14 cellular contexts compared by ENCODE assay signal in the genomic region with DNA sequence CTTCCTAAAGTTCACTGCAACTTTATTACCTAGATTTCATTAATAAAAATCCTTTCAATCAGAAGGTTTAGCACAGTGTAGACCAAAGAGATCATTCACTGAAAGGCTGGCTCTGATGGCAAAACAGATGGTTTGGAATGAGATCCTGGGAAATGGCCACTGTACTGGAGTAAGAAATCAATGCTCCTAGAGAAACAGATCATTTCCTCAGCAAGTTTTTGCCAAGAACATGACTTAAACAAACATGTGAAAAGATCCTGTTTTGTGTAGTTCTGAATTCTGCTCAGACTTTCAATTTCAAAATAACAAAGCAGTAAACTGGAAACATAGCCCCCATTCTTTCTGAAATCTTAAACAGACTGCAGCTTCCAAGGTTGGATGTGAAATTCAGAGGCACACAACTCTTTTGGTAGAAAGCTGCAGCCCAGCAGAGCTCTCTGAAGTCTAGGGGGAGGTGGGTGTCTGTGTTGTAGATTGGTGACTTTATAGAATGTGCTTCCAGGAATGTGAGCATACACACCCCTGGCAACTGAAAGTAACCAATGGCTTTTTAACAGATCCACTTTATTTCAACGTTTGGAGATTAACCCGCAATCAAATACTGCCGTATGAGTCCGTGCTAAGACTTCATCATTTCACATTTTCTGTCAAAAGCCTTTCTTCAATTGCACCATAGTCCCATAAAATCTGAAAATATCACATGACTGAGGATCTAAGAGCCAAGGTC.
A peak's percentile ranks its signal among the peaks of the same experiment; 100 is the strongest.
DNase-seq lines count a peak whose midpoint lies in the region; ATAC-seq and TF ChIP-seq lines count a peak whose summit lies in the region.
"Had no signal": no experiment of that assay in that cellular context is flagged by ENCODE, and none has a peak within 500 bp of the region (broad histone marks: within the 10 kb centered on the region; RNA-seq: fewer than 3 reads in every experiment).

No MANE protein-coding gene starts in this region.

- H3K4me1 ChIP-seq in mesodermal cell (ENCODE audit: control insufficient read depth, insufficient read depth, low read length, poor library complexity, severe bottlenecking), result peaks cover 32% of the 10 kb centered on the region

- H3K27me3 ChIP-seq in AG04450 (ENCODE audit: control insufficient read depth, insufficient read depth, low read length) (no peaks in the 10 kb centered on the region), H7 (ENCODE audit: control insufficient read depth, insufficient read depth, low read length) (no peaks in the 10 kb centered on the region)

- DNase-seq in AG04450 (ENCODE audit: low read depth, low spot score), result no peak
- peak; percentile 48 for DNase-seq in HCEC 1CT
- DNase-seq in cardiac fibroblast (ENCODE audit: low read depth in 2 of 2), result peak; percentile 52 to 54
- no peak for DNase-seq in H7
- no peak for DNase-seq in germinal center (ENCODE audit: low spot score)
- no peak for DNase-seq in RPMI8226
- DNase-seq: activated CD4-positive, CD25-positive, alpha-beta regulatory T cell; C1 segment of cervical spinal cord; mammary epithelial cell; NCI-H82; stimulated activated naive CD4-positive, alpha-beta T cell had no signal

- peak overlapping the region; percentile 22 for H3K27ac ChIP-seq in AG04450 (ENCODE audit: low read depth, low read length)
- peak overlapping the region; percentile 79 for H3K27ac ChIP-seq in mesodermal cell (ENCODE audit: low read depth, low read length, severe bottlenecking)

- WGBS in mesodermal cell (ENCODE audit: insufficient coverage in 2 of 2), 2 experiments, result 81 to 86% methylated on average over 4 of the region's 4 CpGs

- TF ChIP-seq CTCF in AG04450 (IDR thresholded peaks at IDR 0.05; ENCODE audit: low read depth, low read length) (no peak), cardiac fibroblast (IDR thresholded peaks at IDR 0.05; ENCODE audit: low read depth, low read length) (no peak)

- POLR2A ChIA-PET in AG04450 (lab: Yijun Ruan, JAX), result interaction anchor here (0.7 kb wide), 1 partner anchor 286 kb away, joined by 3 read pairs; no protein-coding TSS in a partner anchor

- CTCF ChIA-PET in AG04450 (lab: Charles Lee), result no interaction called here

- H3K9me3 ChIP-seq in AG04450 (ENCODE audit: control insufficient read depth, insufficient read depth, low read length), result no peaks in the 10 kb centered on the region
- H3K9me3 ChIP-seq in mesodermal cell (ENCODE audit: control insufficient read depth, low read length), result no peaks in the 10 kb centered on the region

- H3K36me3 ChIP-seq in mesodermal cell (ENCODE audit: control insufficient read depth, insufficient read depth, low read length) (no peaks in the 10 kb centered on the region), H7 (replicated peaks; ENCODE audit: control insufficient read depth, insufficient read depth, low read length) (no peaks in the 10 kb centered on the region)

- ATAC-seq in HG03565 (IDR thresholded peaks at IDR 0.05; ENCODE audit: unreplicated experiment), result no peak
- ATAC-seq: K562 had no signal

- H3K4me3 ChIP-seq in AG04450 (ENCODE audit: low read depth, low read length) (no peak overlapping the region), cardiac fibroblast (replicated peaks in 1 of 2; ENCODE audit: low read depth in 2 of 2, low read length in 2 of 2) (no peak overlapping the region), mesodermal cell (ENCODE audit: extremely low read depth, insufficient read depth, low read length, poor library complexity, severe bottlenecking) (no peak overlapping the region), H7 (ENCODE audit: insufficient read depth, low read depth, low read length) (no peak overlapping the region)
- H3K4me3 ChIP-seq: K562 had no signal

Comparison
In these comparisons a context has a peak if more than half of its experiments do, and no peak if none do; other contexts are left out.
1. DNase-seq: peak in HCEC 1CT (single experiment) and cardiac fibroblast (2 of 2); none in AG04450 (single experiment), H7 (single experiment), germinal center (single experiment) and RPMI8226 (single experiment).